20 cellular contexts compared by ENCODE assay signal in genomic region chr7:151787348-151787747, GRCh38.
DNase-seq lines count a peak whose midpoint lies in the region; ATAC-seq, FAIRE-seq and TF ChIP-seq lines count a peak whose summit lies in the region.
"Had no signal": no experiment of that assay in that cellular context is flagged by ENCODE, and none has a peak within 500 bp of the region (broad histone marks: within the 10 kb centered on the region; RNA-seq: fewer than 3 reads in every experiment).

No MANE protein-coding gene starts in this region.

- POLR2A ChIA-PET in HCT116 (lab: Charles Lee) (no interaction called here), GM12878 (lab: Charles Lee) (no interaction called here)

- H2AFZ ChIP-seq in HCT116 (ENCODE audit: low read depth, low read length, poor library complexity, severe bottlenecking) = no peak overlapping the region
- no peak overlapping the region for H2AFZ ChIP-seq in GM12878 (ENCODE audit: control insufficient read depth, low read depth, low read length)

- peaks cover 10% of the 10 kb centered on the region for H3K4me1 Mint-ChIP-seq in endodermal cell

- peaks cover 4% of the 10 kb centered on the region for H3K27me3 Mint-ChIP-seq in endodermal cell (ENCODE audit: insufficient read depth)
- H3K27me3 Mint-ChIP-seq: CD4-positive, alpha-beta T cell had no signal

- ATAC-seq in HCT116 (no peak), GM12878 (no peak)

- RAD21 ChIA-PET in HCT116 (lab: Charles Lee; ENCODE audit: low non-redundant PET in 1 of 2, low total read pairs in 2 of 2, uncharacterized antibody in 2 of 2, unreplicated experiment in 2 of 2) (no interaction called here), GM12878 (lab: Charles Lee; ENCODE audit: unreplicated experiment) (no interaction called here)

- no peaks in the 10 kb centered on the region for H3K9me2 ChIP-seq in HCT116 (ENCODE audit: insufficient read depth)

- TF ChIP-seq EP300 in GM12878 (IDR thresholded peaks at IDR 0.05; ENCODE audit: borderline replicate concordance in 1 of 2, control insufficient read depth in 1 of 2, low read depth in 2 of 2, low read length in 2 of 2) = no peak

- TF ChIP-seq POLR2A in HCT116 (IDR thresholded peaks at IDR 0.05; ENCODE audit: borderline replicate concordance, extremely low read depth, insufficient read depth, insufficient read length) (no peak), GM12878 (IDR thresholded peaks at IDR 0.05; ENCODE audit: low read depth, low read length) (no peak)

- CTCF ChIA-PET in HCT116 (lab: Charles Lee) = no interaction called here
- CTCF ChIA-PET in GM12878 (lab: Yijun Ruan, JAX) = no interaction called here

- no peaks in the 10 kb centered on the region for H3K36me3 Mint-ChIP-seq in endodermal cell (ENCODE audit: low read depth)

- H3K9me3 Mint-ChIP-seq in endodermal cell = peaks cover 13% of the 10 kb centered on the region
- H3K9me3 Mint-ChIP-seq: CD4-positive, alpha-beta T cell; CD8-positive, alpha-beta memory T cell had no signal

- H3K4me1 ChIP-seq in HCT116 (ENCODE audit: control insufficient read depth in 1 of 2, insufficient read depth in 2 of 2, low read length in 2 of 2) (peaks cover 6 to 11% of the 10 kb centered on the region in 2 experiments), GM12878 (ENCODE audit: control insufficient read depth, insufficient read depth, low read length) (no peaks in the 10 kb centered on the region), endodermal cell (ENCODE audit: control insufficient read depth, insufficient read depth, low read length) (peaks cover 9% of the 10 kb centered on the region)
- H3K4me1 ChIP-seq: HAP-1 had no signal

- 76% methylated on average over 3 of the region's 3 CpGs for WGBS in GM12878 (ENCODE audit: insufficient coverage, insufficient replicate concordance, low lambda C conversion rate, missing lambda C conversion rate)
- 94 to 100% methylated on average over 2 to 3 of the region's 3 CpGs for WGBS in endodermal cell (ENCODE audit: insufficient coverage in 1 of 2, insufficient read length in 1 of 2), 2 experiments

- H3K4me3 ChIP-seq in HCT116 (replicated peaks in 1 of 2; ENCODE audit: low read depth in 1 of 2, low read length in 2 of 2) = no peak overlapping the region
- no peak overlapping the region for H3K4me3 ChIP-seq in GM12878
- peak overlapping the region; percentile 36 for H3K4me3 ChIP-seq in endodermal cell (ENCODE audit: low read length)
- H3K4me3 ChIP-seq: HAP-1 had no signal

- FAIRE-seq in GM12878 (lab: Jason Lieb, UNC) = peak; percentile 27
- FAIRE-seq: D721Med, GM12891, GM18507, H54 had no signal

- H3K4me2 ChIP-seq in HCT116 (ENCODE audit: low read length) = no peak overlapping the region
- no peak overlapping the region for H3K4me2 ChIP-seq in GM12878 (ENCODE audit: control insufficient read depth, insufficient read depth)

- H3K4me3 Mint-ChIP-seq in endodermal cell = no peak overlapping the region
- H3K4me3 Mint-ChIP-seq: CD4-positive, alpha-beta T cell; CD8-positive, alpha-beta memory T cell had no signal

- SMC1A ChIA-PET in GM12878 (lab: Charles Lee; ENCODE audit: uncharacterized antibody, unreplicated experiment) = no interaction called here

- H3K79me2 ChIP-seq in HCT116 (ENCODE audit: insufficient read depth, low read length) (no peaks in the 10 kb centered on the region), GM12878 (ENCODE audit: control insufficient read depth, insufficient read depth, low read length) (no peaks in the 10 kb centered on the region)

- H3K27me3 ChIP-seq in HCT116 (ENCODE audit: insufficient read depth, low read length) = no peaks in the 10 kb centered on the region
- H3K27me3 ChIP-seq in GM12878 (replicated peaks in 1 of 2; ENCODE audit: control insufficient read depth in 2 of 2, insufficient read depth in 2 of 2, low read length in 1 of 2) = no peaks in the 10 kb centered on the region; a peak in 1 of 4 replicates
- no peaks in the 10 kb centered on the region for H3K27me3 ChIP-seq in endodermal cell (ENCODE audit: control insufficient read depth, insufficient read depth, low read length, poor library complexity, severe bottlenecking)

- TF ChIP-seq CTCF in HCT116 (IDR thresholded peaks at IDR 0.05 in 2 of 3, conservative IDR thresholded peaks at IDR 0.05 in 1 of 3; ENCODE audit: borderline replicate concordance in 1 of 3, insufficient read depth in 1 of 3, low read depth in 2 of 3, low read length in 2 of 3) = 0 out of 6 replicates have a peak, but pooled peaks of 1 of the 3 experiments have one; percentile 10
- TF ChIP-seq CTCF in GM12878 (IDR thresholded peaks at IDR 0.05 in 2 of 3, conservative IDR thresholded peaks at IDR 0.05 in 1 of 3; ENCODE audit: control insufficient read depth in 2 of 3, extremely low read depth in 1 of 3, insufficient read depth in 1 of 3, low read depth in 3 of 3, low read length in 3 of 3) = no peak
- TF ChIP-seq CTCF in endodermal cell (conservative IDR thresholded peaks at IDR 0.05) = no peak

- H3K36me3 ChIP-seq in HCT116 (ENCODE audit: control insufficient read depth in 1 of 2, insufficient read depth in 2 of 2, low read length in 2 of 2) (no peaks in the 10 kb centered on the region), GM12878 (ENCODE audit: control insufficient read depth in 2 of 2, insufficient read depth in 2 of 2, low read length in 1 of 2) (no peaks in the 10 kb centered on the region), endodermal cell (ENCODE audit: control insufficient read depth, insufficient read depth, low read length) (no peaks in the 10 kb centered on the region)
- H3K36me3 ChIP-seq: HAP-1 had no signal

- DNase-seq in HCT116 (ENCODE audit: low read depth, low spot score) (no peak), GM12878 (ENCODE audit: low read depth, low spot score) (no peak), endodermal cell (no peak), GM19238 (ENCODE audit: insufficient read length, low spot score) (no peak), KBM-7 (no peak), SIG-M5 (lab: John Stamatoyannopoulos, UW) (no peak)
- DNase-seq in stimulated activated naive CD4-positive, alpha-beta T cell treated with Interleukin-2 at 50 U/mL for 16 hours (lab: John Stamatoyannopoulos, UW) = no peak
- DNase-seq: CD4-positive, alpha-beta T cell; CD8-positive, alpha-beta memory T cell; DMS 273 treated with DMSO at 0.1 percent for 48 hours; DMS79; EL; GDM1; GOT3 had no signal

- TF ChIP-seq RAD21 in HCT116 (IDR thresholded peaks at IDR 0.05; ENCODE audit: low read depth) = peak; percentile 6; the same call in 1 of the 2 replicates
- TF ChIP-seq RAD21 in GM12878 (IDR thresholded peaks at IDR 0.05; ENCODE audit: insufficient read depth, low read depth, low read length) = no peak

- intact Hi-C loops in HCT116 (cut with micrococcal nuclease) (no loop called here), GM12878 (cut with micrococcal nuclease; ENCODE audit: unreplicated experiment) (loop anchor here (5.0 to 10.0 kb wide), 2 partner anchors 145 to 237 kb away; partner anchors contain the start of gene GALNT11)

- no peak overlapping the region for H3K27ac ChIP-seq in HCT116 (ENCODE audit: low read depth, low read length)
- no peak overlapping the region for H3K27ac ChIP-seq in GM12878 (ENCODE audit: control insufficient read depth, insufficient read depth)
- H3K27ac ChIP-seq in endodermal cell (ENCODE audit: low read depth, low read length) = no peak overlapping the region
- H3K27ac ChIP-seq: C4-2B had no signal

- H3K9ac ChIP-seq in HCT116 (ENCODE audit: low read length) (no peak overlapping the region), GM12878 (ENCODE audit: control insufficient read depth, insufficient read depth, low read length) (no peak overlapping the region), endodermal cell (ENCODE audit: extremely low read depth, low read length, poor library complexity, severe bottlenecking) (no peak overlapping the region)

- H4K20me1 ChIP-seq in HCT116 (ENCODE audit: insufficient read depth) (no peaks in the 10 kb centered on the region), GM12878 (ENCODE audit: control insufficient read depth, insufficient read depth) (no peaks in the 10 kb centered on the region)

- no TSS peak for BruUV-seq in HCT116 (replicated peaks; lab: Mats Ljungman, UMichigan)
- BruUV-seq in GM12878 (replicated peaks; lab: Mats Ljungman, UMichigan) = no TSS peak

- in situ Hi-C loops in GM12878 (cut with MboI) = no loop called here
- in situ Hi-C loops in KBM-7 (cut with MboI; ENCODE audit: low pct_unique_long_range_greater_than_20kb, low sequenced_read_pairs) = no loop called here

- no peak overlapping the region for H3K27ac Mint-ChIP-seq in endodermal cell
- H3K27ac Mint-ChIP-seq: CD4-positive, alpha-beta T cell had no signal

- H3K9me3 ChIP-seq in HCT116 (ENCODE audit: control insufficient read depth in 1 of 2, insufficient read depth in 1 of 2, low read depth in 1 of 2, low read length in 2 of 2) (no peaks in the 10 kb centered on the region), GM12878 (replicated peaks; ENCODE audit: control insufficient read depth, insufficient read depth, low read length) (no peaks in the 10 kb centered on the region), endodermal cell (ENCODE audit: control insufficient read depth, low read length) (no peaks in the 10 kb centered on the region)
- H3K9me3 ChIP-seq: HAP-1 had no signal

TF ChIP-seq in HCT116, 20 proteins besides CTCF, POLR2A, EP300 and RAD21 (continues in another document):
- TF ChIP-seq ZNF274 (IDR thresholded peaks at IDR 0.05; ENCODE audit: low read depth, low read length) (no peak), SP1 (IDR thresholded peaks at IDR 0.05; ENCODE audit: low read depth) (no peak), EGR1 (IDR thresholded peaks at IDR 0.05; ENCODE audit: low read depth) (no peak), ELF1 (IDR thresholded peaks at IDR 0.05; ENCODE audit: borderline replicate concordance, low read depth) (no peak), ATF3 (IDR thresholded peaks at IDR 0.05) (no peak), CEBPB (IDR thresholded peaks at IDR 0.05; ENCODE audit: low read depth) (no peak)

TF ChIP-seq in GM12878, 131 proteins besides CTCF, POLR2A, EP300 and RAD21 (continues in another document):
- TF ChIP-seq TAF1 (IDR thresholded peaks at IDR 0.05; ENCODE audit: borderline replicate concordance, low read depth, low read length) = no peak
- no peak for TF ChIP-seq ATF3 (IDR thresholded peaks at IDR 0.05; ENCODE audit: borderline replicate concordance, extremely low read depth, low read depth, low read length)
- no peak for TF ChIP-seq WRNIP1 (IDR thresholded peaks at IDR 0.05; ENCODE audit: borderline replicate concordance, low read depth, low read length)
- no peak for TF ChIP-seq YY1 (IDR thresholded peaks at IDR 0.05; ENCODE audit: low read depth, low read length)
- TF ChIP-seq ETV6 (conservative IDR thresholded peaks at IDR 0.05 in 1 of 2, IDR thresholded peaks at IDR 0.05 in 1 of 2; ENCODE audit: borderline replicate concordance in 1 of 2, low read depth in 1 of 2) = no peak
- TF ChIP-seq NR2C1 (IDR thresholded peaks at IDR 0.05) = no peak
- TF ChIP-seq CHD1 (IDR thresholded peaks at IDR 0.05; ENCODE audit: low read depth, low read length) = no peak
- no peak for TF ChIP-seq FOXK2 (IDR thresholded peaks at IDR 0.05)
- no peak for TF ChIP-seq SRF (IDR thresholded peaks at IDR 0.05; ENCODE audit: low read depth in 2 of 2, low read length in 2 of 2)

Comparison
In these comparisons a context has a peak if more than half of its experiments do, and no peak if none do; other contexts are left out.
1. Of the 18 proteins assayed by ChIP-seq in both GM12878 and HCT116: peak only in GM12878: none; only in HCT116: RAD21; in both: none; in neither: 16; mixed calls (peak in some experiments, not most) for 1.